Comparison of ENCODE assay signal across 2 cellular contexts in genomic region chr11:111268303-111268702, GRCh38. TPM values are rescaled to one million over a fixed set of nuclear protein-coding genes. Genes with fewer than 3 reads are reported as not detected.
"Had no signal": no experiment of that assay in that cellular context is flagged by ENCODE, and none has a peak within 500 bp of the region (broad histone marks: within the 10 kb centered on the region; RNA-seq: fewer than 3 reads in every experiment).

No MANE protein-coding gene starts in this region.

RNA-seq across cellular contexts. Expression of gene POU2AF2, which starts 22.8 kb away (rescaled TPM):
- total RNA-seq: G401, GM12878 had no signal

RNA-seq across cellular contexts. Expression of gene POU2AF3, which starts 30.0 kb away (rescaled TPM):
- total RNA-seq: G401 had no signal
